Comparison of ENCODE assay signal across 13 cellular contexts in the genomic region with DNA sequence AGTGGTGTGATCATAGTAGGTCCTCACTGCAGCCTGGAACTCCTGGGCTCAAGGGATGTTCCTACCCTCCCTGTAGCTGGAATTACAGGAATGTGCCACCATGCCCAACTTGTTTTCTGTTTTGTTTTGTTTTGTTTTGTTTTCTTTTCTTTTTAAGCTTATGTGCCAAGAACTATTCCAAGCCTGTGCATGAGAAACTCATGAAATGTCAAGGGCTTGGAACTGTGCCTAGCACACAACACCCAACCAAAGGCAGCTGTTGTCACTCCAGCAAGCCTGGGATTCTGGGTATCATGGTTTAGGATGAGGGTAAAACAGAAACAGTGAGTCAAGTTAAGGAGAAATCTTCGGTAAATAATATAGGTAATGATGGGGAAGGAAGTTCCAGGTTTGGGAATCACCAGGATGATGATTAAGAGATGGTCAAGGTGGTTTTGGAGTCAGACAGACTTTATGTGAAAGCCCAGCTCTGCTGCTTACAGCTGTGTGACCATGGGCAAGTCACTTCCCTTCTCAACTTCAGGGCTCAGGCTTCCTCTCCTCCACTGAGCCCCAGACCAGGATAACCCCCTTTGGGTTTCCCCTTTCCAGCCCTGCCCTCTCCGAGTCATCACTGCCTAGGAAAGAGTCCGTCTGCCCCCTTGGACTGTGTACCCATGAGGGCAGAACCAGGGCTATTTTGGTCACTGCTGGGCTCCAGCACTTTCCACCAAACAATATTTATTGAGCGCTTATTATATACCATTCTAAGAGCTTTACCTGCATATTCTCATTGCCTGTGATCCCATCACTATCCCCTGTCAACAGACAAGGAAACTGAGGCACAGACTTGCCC. TPM values are rescaled to one million over a fixed set of nuclear protein-coding genes. Genes with fewer than 3 reads are reported as not detected.
DNase-seq lines count a peak whose midpoint lies in the region; TF ChIP-seq lines count a peak whose summit lies in the region.
"Had no signal": no experiment of that assay in that cellular context is flagged by ENCODE, and none has a peak within 500 bp of the region (broad histone marks: within the 10 kb centered on the region; RNA-seq: fewer than 3 reads in every experiment).

No MANE protein-coding gene starts in this region.

- peaks cover 20% of the 10 kb centered on the region for H3K36me3 Mint-ChIP-seq in type B pancreatic cell

- H3K27me3 Mint-ChIP-seq in type B pancreatic cell = no peaks in the 10 kb centered on the region

- peak overlapping the region; percentile 39 for H3K27ac Mint-ChIP-seq in type B pancreatic cell

- no peaks in the 10 kb centered on the region for H3K9me3 ChIP-seq in colonic mucosa

- no peaks in the 10 kb centered on the region for H3K9me3 Mint-ChIP-seq in type B pancreatic cell

- peak overlapping the region; percentile 12 for H3K27ac ChIP-seq in colonic mucosa
- H3K27ac ChIP-seq: WERI-Rb-1 had no signal

- H3K27me3 ChIP-seq in colonic mucosa (no peaks in the 10 kb centered on the region), H7 (ENCODE audit: control insufficient read depth, insufficient read depth, low read length) (no peaks in the 10 kb centered on the region)

- no peaks in the 10 kb centered on the region for H3K36me3 ChIP-seq in colonic mucosa
- peaks cover 30% of the 10 kb centered on the region for H3K36me3 ChIP-seq in H7 (replicated peaks; ENCODE audit: control insufficient read depth, insufficient read depth, low read length)

- no peak overlapping the region for H3K9ac ChIP-seq in colonic mucosa (ENCODE audit: low read depth in 2 of 2, low read length in 2 of 2)

- DNase-seq in M059J (ENCODE audit: low read depth) (peak; percentile 75), colonic mucosa (no peak), kidney glomerular epithelial cell (lab: John Stamatoyannopoulos, UW) (peak; percentile 33), type B pancreatic cell (ENCODE audit: extremely low spot score, unreplicated experiment) (no peak), midbrain (lab: John Stamatoyannopoulos, UW) (no peak), H7 (no peak), NCI-H2171 (lab: John Stamatoyannopoulos, UW) (no peak)
- DNase-seq: activated effector memory CD4-positive, alpha-beta T cell treated with anti-CD3 and anti-CD28 coated beads, Interleukin-2, amount 50 U/mL, for 16 hours; effector CD4-positive, alpha-beta T cell; left colon; WERI-Rb-1 had no signal

- H3K4me1 ChIP-seq in colonic mucosa = no peaks in the 10 kb centered on the region

- H3K4me1 Mint-ChIP-seq in type B pancreatic cell (ENCODE audit: unreplicated experiment) = peaks cover 5% of the 10 kb centered on the region

- intact Hi-C loops in colonic mucosa (cut with DNase I) = no loop called here

- H3K4me3 ChIP-seq in colonic mucosa (no peak overlapping the region), H7 (ENCODE audit: insufficient read depth, low read depth, low read length) (no peak overlapping the region)
- H3K4me3 ChIP-seq: skin epidermis had no signal

- no peak overlapping the region for H3K4me3 Mint-ChIP-seq in type B pancreatic cell

- no peak for TF ChIP-seq CTCF in colonic mucosa (IDR thresholded peaks at IDR 0.05)
- no peak for TF ChIP-seq CTCF in type B pancreatic cell (conservative IDR thresholded peaks at IDR 0.05)

RNA-seq across cellular contexts. Expression of a gene that starts 5.0 kb away (rescaled TPM):
- total RNA-seq in M059J (2014; rRNA removed; shearing (Covaris generic)) = 95.2 and 146 TPM in 2 replicates
- total RNA-seq in colonic mucosa (10 to 100 TPM; 44.7 to 54.6 TPM), type B pancreatic cell (ENCODE audit: low replicate concordance) (29.7 and 38.6 TPM in 2 replicates)
- 42.3 and 49.0 TPM in 2 replicates for total RNA-seq in H7 (2014; rRNA removed; shearing (Covaris generic))

RNA-seq across cellular contexts. Expression of a gene that starts 22.5 kb away (rescaled TPM):
- 1.2 and 1.8 TPM in 2 replicates for total RNA-seq in M059J (2014; rRNA removed; shearing (Covaris generic))
- total RNA-seq in colonic mucosa = 1 to 10 TPM; 5.3 to 6.1 TPM
- 6.1 and 6.3 TPM in 2 replicates for total RNA-seq in type B pancreatic cell (ENCODE audit: low replicate concordance)
- total RNA-seq in H7 (2014; rRNA removed; shearing (Covaris generic)) = 0.17 and 1.1 TPM in 2 replicates

RNA-seq across cellular contexts. Expression of a gene that starts 35.4 kb away (rescaled TPM):
- total RNA-seq in M059J (2014; rRNA removed; shearing (Covaris generic)) = 0.22 and 0.81 TPM in 2 replicates
- total RNA-seq in colonic mucosa (not detected), type B pancreatic cell (ENCODE audit: low replicate concordance) (0.93 TPM in 1 of 2 replicates, not detected in the other)
- not detected in 2 replicates for total RNA-seq in H7 (2014; rRNA removed; shearing (Covaris generic))
- total RNA-seq: H4, left colon had no signal

RNA-seq across cellular contexts. Expression of a gene that starts 50.2 kb away (rescaled TPM):
- not detected in 2 replicates for total RNA-seq in M059J (2014; rRNA removed; shearing (Covaris generic))
- under 1 TPM in 1 of 2 donors, not detected in 1; 0.52 TPM for total RNA-seq in colonic mucosa
- not detected in 2 replicates for total RNA-seq in type B pancreatic cell (ENCODE audit: low replicate concordance)
- total RNA-seq in H7 (2014; rRNA removed; shearing (Covaris generic)) = not detected in 2 replicates
- total RNA-seq: H4 had no signal

Comparison
In these comparisons a context has a peak if more than half of its experiments do, and no peak if none do; other contexts are left out.
1. DNase-seq: peak in M059J (single experiment) and kidney glomerular epithelial cell (single experiment); none in colonic mucosa (single experiment), type B pancreatic cell (single experiment), midbrain (single experiment), H7 (single experiment) and NCI-H2171 (single experiment).